Comparison of ENCODE assay signal across 11 cellular contexts in genomic region chr6:88629838-88630462, GRCh38.
DNase-seq lines count a peak whose midpoint lies in the region; ATAC-seq, FAIRE-seq and TF ChIP-seq lines count a peak whose summit lies in the region.
"Had no signal": no experiment of that assay in that cellular context is flagged by ENCODE, and none has a peak within 500 bp of the region (broad histone marks: within the 10 kb centered on the region; RNA-seq: fewer than 3 reads in every experiment).

No MANE protein-coding gene starts in this region.

- DNase-seq in ELR (ENCODE audit: low read depth) (peak; percentile 4), H4 (ENCODE audit: low spot score) (peak; percentile 11), iPS DF 4.7 (ENCODE audit: extremely low read depth, low spot score) (peak; percentile 33), pancreas (no peak)
- DNase-seq in stimulated activated CD4-positive, alpha-beta T cell treated with anti-CD3 and anti-CD28 coated beads, Interleukin-2, amount 100 ng/mL, for 48 hours: no peak
- no peak for DNase-seq in CD8-positive, alpha-beta memory T cell

- intact Hi-C loops in pancreas (cut with DNase I): no loop called here

- ATAC-seq in pancreas (no peak), GM21825 (IDR thresholded peaks at IDR 0.05; ENCODE audit: unreplicated experiment) (no peak)

- no peaks in the 10 kb centered on the region for H3F3A ChIP-seq in OCI-LY1 (ENCODE audit: insufficient read depth, low read length)

- H3K36me3 ChIP-seq in OCI-LY1 (ENCODE audit: insufficient read depth, low read length): no peaks in the 10 kb centered on the region
- no peaks in the 10 kb centered on the region for H3K36me3 ChIP-seq in pancreas
- no peaks in the 10 kb centered on the region for H3K36me3 ChIP-seq in CD8-positive, alpha-beta memory T cell (ENCODE audit: insufficient read depth, low read length)
- H3K36me3 ChIP-seq: SJSA1 had no signal

- peak overlapping the region; percentile 81 for H3K27ac ChIP-seq in OCI-LY1 (ENCODE audit: low read depth, low read length, poor library complexity, severe bottlenecking)
- no peak overlapping the region for H3K27ac ChIP-seq in pancreas
- no peak overlapping the region for H3K27ac ChIP-seq in CD8-positive, alpha-beta memory T cell (ENCODE audit: low read depth, low read length)
- H3K27ac ChIP-seq: SJSA1 had no signal

- H3K4me3 ChIP-seq in OCI-LY1 (ENCODE audit: low read depth, low read length, poor library complexity, severe bottlenecking): no peak overlapping the region
- no peak overlapping the region for H3K4me3 ChIP-seq in pancreas
- H3K4me3 ChIP-seq in CD8-positive, alpha-beta memory T cell (ENCODE audit: low read length): no peak overlapping the region
- H3K4me3 ChIP-seq: SJSA1 had no signal

- H3K9me3 ChIP-seq in OCI-LY1 (ENCODE audit: low read length) (no peaks in the 10 kb centered on the region), pancreas (no peaks in the 10 kb centered on the region)
- H3K9me3 ChIP-seq in CD8-positive, alpha-beta memory T cell (ENCODE audit: low read length): no peaks in the 10 kb centered on the region
- H3K9me3 ChIP-seq: SJSA1 had no signal

- no peak for FAIRE-seq in pancreas (lab: Jason Lieb, UNC)

- H3K9me3 Mint-ChIP-seq in CD8-positive, alpha-beta memory T cell: no peaks in the 10 kb centered on the region
- H3K9me3 Mint-ChIP-seq: dendritic cell treated with granulocyte-macrophage colony-stimulating factor and Interleukin-4, amounts not matched to agents 40 ng/mL and 50 ng/mL, for 4 days; neural crest cell had no signal

- no peaks in the 10 kb centered on the region for H3K9me2 ChIP-seq in OCI-LY1 (ENCODE audit: low read depth, low read length)

- H3K36me3 Mint-ChIP-seq in CD8-positive, alpha-beta memory T cell: peaks cover 0 to 11% (median 2%) of the 10 kb centered on the region in 3 donors

- H3K27me3 Mint-ChIP-seq in CD8-positive, alpha-beta memory T cell: no peaks in the 10 kb centered on the region
- H3K27me3 Mint-ChIP-seq: dendritic cell treated with granulocyte-macrophage colony-stimulating factor and Interleukin-4, amounts not matched to agents 40 ng/mL and 50 ng/mL, for 4 days had no signal

- H3K27me3 ChIP-seq in OCI-LY1 (ENCODE audit: insufficient read depth, low read length) (no peaks in the 10 kb centered on the region), pancreas (no peaks in the 10 kb centered on the region)
- H3K27me3 ChIP-seq in CD8-positive, alpha-beta memory T cell (ENCODE audit: insufficient read depth, low read length, poor library complexity, severe bottlenecking): no peaks in the 10 kb centered on the region
- H3K27me3 ChIP-seq: SJSA1 had no signal

- no peak overlapping the region for H2AFZ ChIP-seq in OCI-LY1 (ENCODE audit: low read length)

- whole genome bisulfite sequencing in pancreas, 2 donors: 89 to 91% methylated on average over 5 of the region's 5 CpGs

- peaks cover 11 to 29% (median 28%) of the 10 kb centered on the region in 3 donors for H3K4me1 Mint-ChIP-seq in CD8-positive, alpha-beta memory T cell
- H3K4me1 Mint-ChIP-seq: neural crest cell had no signal

- CTCF ChIA-PET in CD8-positive, alpha-beta memory T cell (lab: Charles Lee): no interaction called here

- H3K4me1 ChIP-seq in OCI-LY1 (ENCODE audit: insufficient read depth, low read length, severe bottlenecking) (peaks cover 64% of the 10 kb centered on the region), pancreas (no peaks in the 10 kb centered on the region)
- H3K4me1 ChIP-seq in CD8-positive, alpha-beta memory T cell (ENCODE audit: insufficient read depth, low read length): no peaks in the 10 kb centered on the region
- H3K4me1 ChIP-seq: SJSA1 had no signal

- no peaks in the 10 kb centered on the region for H4K20me1 ChIP-seq in OCI-LY1 (ENCODE audit: insufficient read depth, low read length)

- peak overlapping the region; percentile 18 for H3K4me2 ChIP-seq in OCI-LY1 (ENCODE audit: low read length)

- no peaks in the 10 kb centered on the region for H3K79me2 ChIP-seq in OCI-LY1 (ENCODE audit: insufficient read depth, low read length)

- peak overlapping the region; percentile 51 for H3K9ac ChIP-seq in OCI-LY1 (ENCODE audit: low read length)

- H3K4me3 Mint-ChIP-seq in CD8-positive, alpha-beta memory T cell: no peak overlapping the region
- H3K4me3 Mint-ChIP-seq: dendritic cell treated with granulocyte-macrophage colony-stimulating factor and Interleukin-4, amounts not matched to agents 40 ng/mL and 50 ng/mL, for 4 days; neural crest cell had no signal

- TF ChIP-seq CTCF in OCI-LY1 (IDR thresholded peaks at IDR 0.05; ENCODE audit: low read length) (peak; percentile 82), pancreas (IDR thresholded peaks at IDR 0.05) (no peak)

- POLR2A ChIA-PET in CD8-positive, alpha-beta memory T cell (lab: Charles Lee): no interaction called here

- H3K27ac Mint-ChIP-seq in CD8-positive, alpha-beta memory T cell: peak overlapping the region in 1 of 8 donors; percentile 7
- H3K27ac Mint-ChIP-seq: dendritic cell treated with granulocyte-macrophage colony-stimulating factor and Interleukin-4, amounts not matched to agents 40 ng/mL and 50 ng/mL, for 4 days had no signal

Comparison
In these comparisons a context has a peak if more than half of its experiments do, and no peak if none do; other contexts are left out.
1. DNase-seq: peak in ELR (single experiment), H4 (single experiment) and iPS DF 4.7 (single experiment); none in pancreas (0 of 6), stimulated activated CD4-positive, alpha-beta T cell treated with anti-CD3 and anti-CD28 coated beads, Interleukin-2, amount 100 ng/mL, for 48 hours (0 of 2) and CD8-positive, alpha-beta memory T cell (0 of 5).